34 cellular contexts compared by ENCODE assay signal in genomic region chr16:87418644-87419043, GRCh38.
"Had no signal": no experiment of that assay in that cellular context is flagged by ENCODE, and none has a peak within 500 bp of the region (broad histone marks: within the 10 kb centered on the region; RNA-seq: fewer than 3 reads in every experiment).

No MANE protein-coding gene starts in this region.

- DNase-seq: activated B cell treated with CpG ODN at 0.5 μM for 24 hours; activated CD4-positive, alpha-beta memory T cell treated with anti-CD3 and anti-CD28 coated beads, Interleukin-2, amount 10 ng/mL, durations not matched to agents 7 days and 5 days; activated CD4-positive, alpha-beta T cell treated with anti-CD3 and anti-CD28 coated beads for 48 hours; activated CD4-positive, CD25-positive, alpha-beta regulatory T cell treated with anti-CD3 and anti-CD28 coated beads, Interleukin-2, amount 50 U/mL, for 72 hours; activated CD8-positive, alpha-beta memory T cell treated with anti-CD3 and anti-CD28 coated beads for 24 hours; activated CD8-positive, alpha-beta memory T cell treated with anti-CD3 and anti-CD28 coated beads, Interleukin-2, amount 10 ng/mL, durations not matched to agents 7 days and 5 days; activated CD8-positive, alpha-beta memory T cell treated with anti-CD3 and anti-CD28 coated beads, Interleukin-2, amount 50 U/mL, for 48 hours; activated effector memory CD4-positive, alpha-beta T cell treated with Interleukin-2 at 50 U/mL for 16 hours; activated naive CD4-positive, alpha-beta T cell treated with anti-CD3 and anti-CD28 coated beads, Interleukin-2, amount 10 ng/mL, durations not matched to agents 7 days and 5 days; activated naive CD8-positive, alpha-beta T cell treated with anti-CD3 and anti-CD28 coated beads, Interleukin-2, amount 50 U/mL, for 24 hours; activated T-cell treated with anti-CD3 and anti-CD28 coated beads, Interleukin-2, amount 50 U/mL, for 48 hours; anterior cingulate cortex; central memory CD4-positive, alpha-beta T cell; Kasumi-1; KG1; MM.1S; MV-4-11; NCI-H1092; NCI-H1436 treated with DMSO at 0.1 percent for 48 hours; NCI-H1694 treated with DMSO at 0.1 percent for 48 hours; NCI-H2029; NCI-H510A; NCI-H526; NCI-H748 treated with DMSO at 0.1 percent for 48 hours; NK-92 treated with Interleukin-12 subunit alpha and Interleukin-12 subunit beta, amount 100 ng/mL, for 24 hours; PC-9; SIG-M5; T-cell; T-helper 17 cell; T-helper 9 cell had no signal

- H3K4me3 ChIP-seq: PC-9 had no signal

- H3K27ac ChIP-seq: PC-9, RWPE1, VCaP had no signal

- ATAC-seq: activated CD8-positive, alpha-beta memory T cell treated with anti-CD3 and anti-CD28 coated beads, Interleukin-2, amount 10 ng/mL, durations not matched to agents 7 days and 5 days; activated naive CD8-positive, alpha-beta T cell treated with anti-CD3 and anti-CD28 coated beads, Interleukin-2, amount 50 U/mL, for 24 hours; Right ventricle myocardium inferior; SK-N-SH treated with all-trans-retinoic acid at 6 μM for 48 hours; T-cell; T-helper 17 cell had no signal
